Comparison of ENCODE assay signal across 1 cellular context in genomic region chr2:70948350-70949003, GRCh38.
TF ChIP-seq lines count a peak whose summit lies in the region.

No MANE protein-coding gene starts in this region.

TF ChIP-seq in HepG2, 621 proteins besides CTCF, POLR2A, EP300 and RAD21 (continued from another document and continues in another):
- TF ChIP-seq XRCC5 (optimal IDR thresholded peaks at IDR 0.05; ENCODE audit: low read length) (peak; percentile 96), ZNF225 (CRISPR knock-in tag; IDR thresholded peaks at IDR 0.05) (peak; percentile 77), THRA (CRISPR knock-in tag; IDR thresholded peaks at IDR 0.05; ENCODE audit: borderline replicate concordance) (0 out of 2 replicates have a peak, but pooled peaks have one; percentile 32), SMARCE1 (IDR thresholded peaks at IDR 0.05; ENCODE audit: borderline replicate concordance) (no peak), ARNTL (CRISPR knock-in tag; IDR thresholded peaks at IDR 0.05) (0 out of 2 replicates have a peak, but pooled peaks have one; percentile 60), ZNF615 (CRISPR knock-in tag; IDR thresholded peaks at IDR 0.05; ENCODE audit: borderline replicate concordance) (no peak), KAT8 (CRISPR knock-in tag; IDR thresholded peaks at IDR 0.05) (peak; percentile 29), POGK (CRISPR knock-in tag; conservative IDR thresholded peaks at IDR 0.05) (no peak), ATAD3A (CRISPR knock-in tag; IDR thresholded peaks at IDR 0.05) (no peak), THAP11 (CRISPR knock-in tag; IDR thresholded peaks at IDR 0.05) (peak; percentile 38; the same call in 1 of the 2 replicates), NFKB2 (CRISPR knock-in tag; IDR thresholded peaks at IDR 0.05; ENCODE audit: borderline replicate concordance) (peak; percentile 72; the same call in 1 of the 2 replicates), MTA1 (CRISPR knock-in tag; IDR thresholded peaks at IDR 0.05; ENCODE audit: borderline replicate concordance) (peak; percentile 88; the same call in 1 of the 2 replicates), SIX1 (CRISPR knock-in tag; IDR thresholded peaks at IDR 0.05; ENCODE audit: borderline replicate concordance) (no peak), ATRX (CRISPR knock-in tag; IDR thresholded peaks at IDR 0.05; ENCODE audit: borderline replicate concordance) (no peak), HDAC1 (CRISPR knock-in tag; IDR thresholded peaks at IDR 0.05) (peak; percentile 61; the same call in 1 of the 2 replicates), FOXP4 (CRISPR knock-in tag; IDR thresholded peaks at IDR 0.05) (peak; percentile 52; the same call in 1 of the 2 replicates), ARID3A (IDR thresholded peaks at IDR 0.05; ENCODE audit: low read depth, low read length) (no peak), ZNF17 (CRISPR knock-in tag; IDR thresholded peaks at IDR 0.05) (no peak), ZNF550 (CRISPR knock-in tag; IDR thresholded peaks at IDR 0.05; ENCODE audit: borderline replicate concordance) (no peak), PRDM4 (CRISPR knock-in tag; IDR thresholded peaks at IDR 0.05; ENCODE audit: borderline replicate concordance) (no peak), POLR2AphosphoS5 (IDR thresholded peaks at IDR 0.05; ENCODE audit: low read depth, low read length) (no peak), FOSL2 (CRISPR knock-in tag; IDR thresholded peaks at IDR 0.05) (no peak), ZFP36 (IDR thresholded peaks at IDR 0.05; ENCODE audit: borderline replicate concordance, low read depth, low read length, partially characterized antibody) (no peak), KDM5B (CRISPR knock-in tag; IDR thresholded peaks at IDR 0.05; ENCODE audit: borderline replicate concordance) (peak; percentile 57; the same call in 1 of the 2 replicates), ZNF562 (CRISPR knock-in tag; IDR thresholded peaks at IDR 0.05; ENCODE audit: borderline replicate concordance) (no peak), STAT6 (CRISPR knock-in tag; IDR thresholded peaks at IDR 0.05; ENCODE audit: borderline replicate concordance) (no peak), KDM4B (CRISPR knock-in tag; IDR thresholded peaks at IDR 0.05) (0 out of 2 replicates have a peak, but pooled peaks have one; percentile 58), MIER2 (CRISPR knock-in tag; IDR thresholded peaks at IDR 0.05) (0 out of 2 replicates have a peak, but pooled peaks have one; percentile 21), ZIK1 (CRISPR knock-in tag; IDR thresholded peaks at IDR 0.05; ENCODE audit: borderline replicate concordance, low read depth) (peak; percentile 60; the same call in 1 of the 2 replicates), ZBTB7A (CRISPR knock-in tag; IDR thresholded peaks at IDR 0.05) (0 out of 2 replicates have a peak, but pooled peaks have one; percentile 34), ZNF781 (CRISPR knock-in tag; IDR thresholded peaks at IDR 0.05; ENCODE audit: borderline replicate concordance, not compliant biosample characterization) (peak; percentile 79), RARA (CRISPR knock-in tag; IDR thresholded peaks at IDR 0.05) (no peak), ARNT2 (CRISPR knock-in tag; IDR thresholded peaks at IDR 0.05; ENCODE audit: low read depth) (peak; percentile 46; the same call in 1 of the 2 replicates), MEIS2 (CRISPR knock-in tag; IDR thresholded peaks at IDR 0.05) (peak; percentile 76), ZNF276 (CRISPR knock-in tag; IDR thresholded peaks at IDR 0.05; ENCODE audit: low read depth) (peak; percentile 81), HOXD1 (CRISPR knock-in tag; IDR thresholded peaks at IDR 0.05) (no peak), ZNF547 (CRISPR knock-in tag; IDR thresholded peaks at IDR 0.05) (peak; percentile 38; the same call in 1 of the 2 replicates), CBFB (CRISPR knock-in tag; IDR thresholded peaks at IDR 0.05) (0 out of 2 replicates have a peak, but pooled peaks have one; percentile 17), KMT2A (CRISPR knock-in tag; IDR thresholded peaks at IDR 0.05) (peak; percentile 32; the same call in 1 of the 2 replicates), RFX1 (IDR thresholded peaks at IDR 0.05) (no peak), YY1 (IDR thresholded peaks at IDR 0.05; ENCODE audit: insufficient read depth, insufficient replicate concordance, low read depth, low read length) (no peak), MYNN (CRISPR knock-in tag; IDR thresholded peaks at IDR 0.05; ENCODE audit: low read depth) (no peak), GFI1 (CRISPR knock-in tag; IDR thresholded peaks at IDR 0.05; ENCODE audit: borderline replicate concordance) (peak; percentile 72), NFRKB (IDR thresholded peaks at IDR 0.05) (no peak)
